In the genomic region with DNA sequence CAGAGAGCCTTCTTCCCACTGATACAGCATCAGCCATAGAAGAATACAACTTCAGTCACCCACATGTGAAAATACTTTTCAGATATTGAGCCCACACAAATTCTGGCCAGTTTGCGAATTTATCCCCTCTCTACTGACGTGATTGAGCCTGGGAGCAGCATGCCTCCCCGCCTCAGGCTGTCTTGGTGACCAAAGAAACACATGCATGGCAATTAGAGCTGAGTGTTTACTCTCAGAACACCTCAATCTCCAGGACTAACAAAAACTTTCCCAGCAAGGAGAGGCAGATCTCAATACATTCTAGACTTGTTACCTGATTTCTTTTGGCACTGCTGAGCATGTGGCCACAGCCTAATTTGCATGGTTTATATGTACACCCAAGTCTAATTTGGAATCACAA, we compare ENCODE assay signal across 22 cellular contexts.
"Had no signal": no experiment of that assay in that cellular context is flagged by ENCODE, and none has a peak within 500 bp of the region (broad histone marks: within the 10 kb centered on the region; RNA-seq: fewer than 3 reads in every experiment).

No MANE protein-coding gene starts in this region.

- DNase-seq: effector memory CD8-positive, alpha-beta T cell; gastrocnemius medialis; glutamatergic neuron; islet precursor cell; mammary epithelial cell; mucosa of descending colon; naive thymus-derived CD8-positive, alpha-beta T cell; psoas muscle; spleen; stimulated activated CD4-positive, alpha-beta T cell treated with anti-CD3 and anti-CD28 coated beads, Interleukin-2, amount 100 ng/mL, for 24 hours; stimulated activated CD4-positive, alpha-beta T cell treated with anti-CD3 and anti-CD28 coated beads, Interleukin-4, amount 100 ng/mL, for 4 hours; stimulated activated naive B cell treated with anti-CD40 and anti-IgM and Interleukin-4, amounts not matched to agents 10 μg/mL and 1 μg/mL and 100 μg/mL, for 72 hours; stimulated activated naive CD8-positive, alpha-beta T cell treated with anti-CD3 and anti-CD28 coated beads, Interleukin-15, amount 100 ng/mL, for 72 hours; testis; upper lobe of right lung had no signal

- H3K4me3 ChIP-seq: esophagus muscularis mucosa, gastrocnemius medialis, mucosa of descending colon, psoas muscle, spleen, testis, tibial nerve, upper lobe of right lung, vagina had no signal

- H3K4me1 ChIP-seq: gastrocnemius medialis, psoas muscle, spleen, testis, tibial nerve, upper lobe of right lung, vagina had no signal

- H3K9me3 ChIP-seq: gastrocnemius medialis, mucosa of descending colon, testis, upper lobe of right lung, vagina had no signal

- H3K36me3 ChIP-seq: esophagus muscularis mucosa, gastrocnemius medialis, neutrophil, spleen, tibial nerve, upper lobe of right lung, vagina had no signal

- H3K27ac ChIP-seq: epithelial cell of prostate, esophagus muscularis mucosa, gastrocnemius medialis, neutrophil, psoas muscle, spleen, testis, tibial nerve, upper lobe of right lung, vagina had no signal

- H3K27me3 ChIP-seq: esophagus muscularis mucosa, gastrocnemius medialis, neutrophil, spleen, testis, tibial nerve, upper lobe of right lung, vagina had no signal

- ATAC-seq: effector memory CD8-positive, alpha-beta T cell; gastrocnemius medialis; left lobe of liver; mucosa of descending colon; naive thymus-derived CD8-positive, alpha-beta T cell; psoas muscle; sciatic nerve; stimulated activated naive B cell treated with anti-CD40 and anti-IgM and Interleukin-4, amounts not matched to agents 10 μg/mL and 1 μg/mL and 100 μg/mL, for 72 hours; stimulated activated naive CD8-positive, alpha-beta T cell treated with anti-CD3 and anti-CD28 coated beads, Interleukin-15, amount 100 ng/mL, for 72 hours; upper lobe of right lung had no signal
